ENCODE assay signal across 20 cellular contexts in genomic region chr5:74199436-74200210, GRCh38.
A peak's percentile ranks its signal among the peaks of the same experiment; 100 is the strongest.
DNase-seq lines count a peak whose midpoint lies in the region; ATAC-seq, FAIRE-seq and TF ChIP-seq lines count a peak whose summit lies in the region.
"Had no signal": no experiment of that assay in that cellular context is flagged by ENCODE, and none has a peak within 500 bp of the region (broad histone marks: within the 10 kb centered on the region; RNA-seq: fewer than 3 reads in every experiment).

No MANE protein-coding gene starts in this region.

- H3K9me3 Mint-ChIP-seq in stimulated activated naive CD8-positive, alpha-beta T cell treated with anti-CD3 and anti-CD28 coated beads, Interleukin-15, amount 100 ng/mL, for 72 hours = no peaks in the 10 kb centered on the region
- H3K9me3 Mint-ChIP-seq: stimulated activated memory B cell treated with anti-CD40 and anti-IgM and Interleukin-4, amounts not matched to agents 10 μg/mL and 1 μg/mL and 100 μg/mL, for 72 hours had no signal

- H3K4me3 Mint-ChIP-seq in stimulated activated naive CD8-positive, alpha-beta T cell treated with anti-CD3 and anti-CD28 coated beads, Interleukin-15, amount 100 ng/mL, for 72 hours = no peak overlapping the region
- H3K4me3 Mint-ChIP-seq: stimulated activated memory B cell treated with anti-CD40 and anti-IgM and Interleukin-4, amounts not matched to agents 10 μg/mL and 1 μg/mL and 100 μg/mL, for 72 hours; WTC11 had no signal

- DNase-seq in stimulated activated naive CD8-positive, alpha-beta T cell treated with anti-CD3 and anti-CD28 coated beads, Interleukin-15, amount 100 ng/mL, for 72 hours = no peak
- DNase-seq in stimulated activated naive CD8-positive, alpha-beta T cell treated with anti-CD3 and anti-CD28 coated beads, Interleukin-15, Interleukin-2, amounts not matched to agents 100 U/mL and 50 U/mL, for 24 hours = no peak
- DNase-seq in RCC 7860 (ENCODE audit: low spot score) = peak; percentile 17
- DNase-seq in fibroblast of villous mesenchyme (ENCODE audit: low read depth) = peak; percentile 22
- no peak for DNase-seq in HT-29 (ENCODE audit: low spot score)
- no peak for DNase-seq in iPS-NIHi11 (ENCODE audit: low spot score)
- DNase-seq in amniotic stem cell (lab: John Stamatoyannopoulos, UW) = no peak
- DNase-seq in cortex of kidney (lab: John Stamatoyannopoulos, UW) = no peak
- DNase-seq: ACHN; activated effector memory CD4-positive, alpha-beta T cell treated with Interleukin-2 at 50 U/mL for 16 hours; esophagus squamous epithelium; MV-4-11; NCI-H2227 treated with DMSO at 0.1 percent for 48 hours; sigmoid colon; uterus had no signal

- peak overlapping the region in 1 of 2 donors; percentile 61 for H3K27ac Mint-ChIP-seq in stimulated activated naive CD8-positive, alpha-beta T cell treated with anti-CD3 and anti-CD28 coated beads, Interleukin-15, amount 100 ng/mL, for 72 hours
- H3K27ac Mint-ChIP-seq: stimulated activated memory B cell treated with anti-CD40 and anti-IgM and Interleukin-4, amounts not matched to agents 10 μg/mL and 1 μg/mL and 100 μg/mL, for 72 hours; WTC11 had no signal

- peaks cover 6% of the 10 kb centered on the region for H3K27me3 Mint-ChIP-seq in stimulated activated naive CD8-positive, alpha-beta T cell treated with anti-CD3 and anti-CD28 coated beads, Interleukin-15, amount 100 ng/mL, for 72 hours
- H3K27me3 Mint-ChIP-seq: stimulated activated memory B cell treated with anti-CD40 and anti-IgM and Interleukin-4, amounts not matched to agents 10 μg/mL and 1 μg/mL and 100 μg/mL, for 72 hours had no signal

- FAIRE-seq in RCC 7860 (lab: Jason Lieb, UNC) = no peak
- FAIRE-seq: D721Med had no signal

- no peak overlapping the region for H3K4me3 ChIP-seq in fibroblast of villous mesenchyme (ENCODE audit: low read depth, low read length)
- H3K4me3 ChIP-seq: ascending aorta, esophagus squamous epithelium, lung, sigmoid colon, uterus had no signal

- H3K4me1 Mint-ChIP-seq in stimulated activated naive CD8-positive, alpha-beta T cell treated with anti-CD3 and anti-CD28 coated beads, Interleukin-15, amount 100 ng/mL, for 72 hours = peaks cover 16% of the 10 kb centered on the region
- H3K4me1 Mint-ChIP-seq: WTC11 had no signal

- TF ChIP-seq CTCF in fibroblast of villous mesenchyme (IDR thresholded peaks at IDR 0.05; ENCODE audit: insufficient read depth, low read depth, low read length) = no peak

- peak; percentile 7 for ATAC-seq in stimulated activated naive CD8-positive, alpha-beta T cell treated with anti-CD3 and anti-CD28 coated beads, Interleukin-15, amount 100 ng/mL, for 72 hours
- ATAC-seq in stimulated activated naive CD8-positive, alpha-beta T cell treated with anti-CD3 and anti-CD28 coated beads, Interleukin-15, Interleukin-2, amounts not matched to agents 100 U/mL and 50 U/mL, for 24 hours = no peak
- ATAC-seq: WTC11 had no signal

Comparison
In these comparisons a context has a peak if more than half of its experiments do, and no peak if none do; other contexts are left out.
1. DNase-seq: peak in RCC 7860 (single experiment) and fibroblast of villous mesenchyme (single experiment); none in stimulated activated naive CD8-positive, alpha-beta T cell treated with anti-CD3 and anti-CD28 coated beads, Interleukin-15, amount 100 ng/mL, for 72 hours (0 of 2), stimulated activated naive CD8-positive, alpha-beta T cell treated with anti-CD3 and anti-CD28 coated beads, Interleukin-15, Interleukin-2, amounts not matched to agents 100 U/mL and 50 U/mL, for 24 hours (single experiment), HT-29 (single experiment), iPS-NIHi11 (single experiment), amniotic stem cell (single experiment) and cortex of kidney (single experiment).